Comparison of ENCODE assay signal across 11 cellular contexts in the genomic region with DNA sequence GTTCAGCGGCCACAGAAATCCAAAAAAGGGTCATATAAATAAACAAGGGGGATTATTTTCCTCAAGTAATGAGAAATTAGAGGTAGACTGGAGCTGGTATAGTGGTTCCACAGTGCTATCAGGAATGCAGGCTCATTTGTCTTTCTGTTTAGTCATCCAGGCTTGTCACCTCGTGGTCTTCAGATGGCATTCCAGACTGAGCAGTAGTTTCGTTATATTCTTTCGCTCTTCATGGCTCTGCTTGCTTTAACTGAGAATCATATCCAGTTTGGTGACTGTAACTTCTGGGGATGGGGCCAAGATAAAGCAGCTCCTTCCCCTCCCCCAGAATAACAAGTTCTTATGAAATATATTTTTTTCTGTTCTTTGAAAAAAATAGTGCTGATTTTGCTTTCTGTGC. TPM values are rescaled to one million over a fixed set of nuclear protein-coding genes. Genes with fewer than 3 reads are reported as not detected.
DNase-seq lines count a peak whose midpoint lies in the region; ATAC-seq, FAIRE-seq and TF ChIP-seq lines count a peak whose summit lies in the region.
"Had no signal": no experiment of that assay in that cellular context is flagged by ENCODE, and none has a peak within 500 bp of the region (broad histone marks: within the 10 kb centered on the region; RNA-seq: fewer than 3 reads in every experiment).

No MANE protein-coding gene starts in this region.

- H3K27me3 Mint-ChIP-seq in chondrocyte (ENCODE audit: low read depth): no peaks in the 10 kb centered on the region
- no peaks in the 10 kb centered on the region for H3K27me3 Mint-ChIP-seq in stimulated activated naive CD8-positive, alpha-beta T cell treated with anti-CD3 and anti-CD28 coated beads, Interleukin-15, amount 100 ng/mL, for 72 hours

- H3K4me1 Mint-ChIP-seq in chondrocyte (ENCODE audit: low read depth): peaks cover 49% of the 10 kb centered on the region
- H3K4me1 Mint-ChIP-seq in stimulated activated naive CD8-positive, alpha-beta T cell treated with anti-CD3 and anti-CD28 coated beads, Interleukin-15, amount 100 ng/mL, for 72 hours: peaks cover 34% of the 10 kb centered on the region

- no peak for TF ChIP-seq POLR2A in HepG2 (IDR thresholded peaks at IDR 0.05; ENCODE audit: insufficient read depth in 1 of 2, low read depth in 2 of 2, low read length in 2 of 2)

- CTCF ChIA-PET in HepG2 (lab: Yijun Ruan, JAX; ENCODE audit: low intra/inter-chr PET ratio, low total read pairs): no interaction called here

- no peaks in the 10 kb centered on the region for H4K20me1 ChIP-seq in HepG2 (ENCODE audit: insufficient read depth, low read length)

- no peak overlapping the region for H3K4me2 ChIP-seq in HepG2 (ENCODE audit: low read depth, low read length)

- DNase-seq in AG09319 (ENCODE audit: extremely low read depth, low read depth) (peak; percentile 12), NCI-H226 (peak; percentile 69), chondrocyte (ENCODE audit: low spot score) (no peak), non-pigmented ciliary epithelial cell (ENCODE audit: low read depth) (peak; percentile 68), HepG2 (ENCODE audit: low spot score) (no peak), DMS114 treated with DMSO at 0.1 percent for 48 hours (lab: John Stamatoyannopoulos, UW; ENCODE audit: unreplicated experiment) (no peak)
- DNase-seq in stimulated activated naive CD8-positive, alpha-beta T cell treated with anti-CD3 and anti-CD28 coated beads, Interleukin-15, amount 100 ng/mL, for 72 hours: no peak
- DNase-seq: dorsolateral prefrontal cortex, NCI-H2081 treated with DMSO at 0.1 percent for 48 hours had no signal

- intact Hi-C loops in HepG2 (cut with micrococcal nuclease; ENCODE audit: unreplicated experiment): no loop called here

- H3K9ac ChIP-seq in HepG2 (ENCODE audit: insufficient read depth, low read depth, low read length): no peak overlapping the region

- no TSS peak for BruUV-seq in HepG2 (replicated peaks; lab: Mats Ljungman, UMichigan)

- H3K27ac Mint-ChIP-seq in chondrocyte (ENCODE audit: unreplicated experiment): peak overlapping the region; percentile 98
- H3K27ac Mint-ChIP-seq in stimulated activated naive CD8-positive, alpha-beta T cell treated with anti-CD3 and anti-CD28 coated beads, Interleukin-15, amount 100 ng/mL, for 72 hours: no peak overlapping the region

- no peak for TF ChIP-seq RAD21 in HepG2 (CRISPR knock-in tag; IDR thresholded peaks at IDR 0.05)

- no peak for TF ChIP-seq EP300 in HepG2 (IDR thresholded peaks at IDR 0.05; ENCODE audit: low read depth in 2 of 2, low read length in 2 of 2)
- TF ChIP-seq EP300 in HepG2 (CRISPR knock-in tag; IDR thresholded peaks at IDR 0.05; ENCODE audit: borderline replicate concordance): no peak

- POLR2A ChIA-PET in HepG2 (lab: Yijun Ruan, JAX): no interaction called here

- no peaks in the 10 kb centered on the region for H3K4me1 ChIP-seq in HepG2 (ENCODE audit: insufficient read depth, low read length)

- H3K79me2 ChIP-seq in HepG2 (ENCODE audit: insufficient read depth, low read length): peaks cover 70% of the 10 kb centered on the region

- peaks cover 0 to 6% of the 10 kb centered on the region in 2 experiments; a peak in 3 of 5 replicates for H3K36me3 ChIP-seq in HepG2 (replicated peaks in 1 of 2; ENCODE audit: control insufficient read depth in 1 of 2, insufficient read depth in 2 of 2, low read length in 2 of 2)

- in situ Hi-C loops in HepG2 (cut with HindIII; ENCODE audit: extremely low pct_ligation_motif_present, low pct_unique_long_range_greater_than_20kb): no loop called here

- H3K4me3 Mint-ChIP-seq in chondrocyte (ENCODE audit: unreplicated experiment): peak overlapping the region; percentile 63
- no peak overlapping the region for H3K4me3 Mint-ChIP-seq in stimulated activated naive CD8-positive, alpha-beta T cell treated with anti-CD3 and anti-CD28 coated beads, Interleukin-15, amount 100 ng/mL, for 72 hours

- H3K9me3 Mint-ChIP-seq in chondrocyte (ENCODE audit: low read depth): no peaks in the 10 kb centered on the region
- H3K9me3 Mint-ChIP-seq in stimulated activated naive CD8-positive, alpha-beta T cell treated with anti-CD3 and anti-CD28 coated beads, Interleukin-15, amount 100 ng/mL, for 72 hours: peaks cover 0 to 7% of the 10 kb centered on the region in 2 donors

- TF ChIP-seq CTCF in AG09319 (IDR thresholded peaks at IDR 0.05; ENCODE audit: low read depth, low read length): no peak
- no peak for TF ChIP-seq CTCF in chondrocyte (IDR thresholded peaks at IDR 0.05)
- no peak for TF ChIP-seq CTCF in HepG2 (CRISPR knock-in tag; IDR thresholded peaks at IDR 0.05)

- WGBS in HepG2 (ENCODE audit: low lambda C conversion rate): 91% methylated on average over 4 of the region's 4 CpGs

- H3K9me3 ChIP-seq in HepG2 (ENCODE audit: low read length): no peaks in the 10 kb centered on the region

- H2AFZ ChIP-seq in HepG2 (ENCODE audit: low read length): no peak overlapping the region

- peaks cover 5% of the 10 kb centered on the region for H3K36me3 Mint-ChIP-seq in chondrocyte (ENCODE audit: low read depth)

- FAIRE-seq in HepG2 (lab: Jason Lieb, UNC): no peak
- FAIRE-seq: GM12892 had no signal

- ATAC-seq in HepG2: no peak
- ATAC-seq in GM18907 (IDR thresholded peaks at IDR 0.05; ENCODE audit: unreplicated experiment): no peak
- ATAC-seq in stimulated activated naive CD8-positive, alpha-beta T cell treated with anti-CD3 and anti-CD28 coated beads, Interleukin-15, amount 100 ng/mL, for 72 hours: no peak

- no peak overlapping the region for H3K27ac ChIP-seq in HepG2 (ENCODE audit: extremely low read length, insufficient read depth, low read length)

- no peaks in the 10 kb centered on the region for H3K27me3 ChIP-seq in HepG2 (ENCODE audit: control insufficient read depth in 1 of 2, insufficient read depth in 2 of 2, low read length in 2 of 2)
- H3K27me3 ChIP-seq: dorsolateral prefrontal cortex had no signal

- H3K4me3 ChIP-seq in HepG2 (replicated peaks in 1 of 3; ENCODE audit: insufficient read depth in 1 of 3, low read depth in 2 of 3, low read length in 3 of 3): no peak overlapping the region
- H3K4me3 ChIP-seq: dorsolateral prefrontal cortex had no signal

TF ChIP-seq in HepG2, 621 proteins besides CTCF, POLR2A, EP300 and RAD21 (continues in another document):
- no peak for TF ChIP-seq SP5 (CRISPR knock-in tag; IDR thresholded peaks at IDR 0.05; ENCODE audit: borderline replicate concordance, low read depth)
- no peak for TF ChIP-seq ZNF180 (CRISPR knock-in tag; IDR thresholded peaks at IDR 0.05; ENCODE audit: borderline replicate concordance, low read depth)
- no peak for TF ChIP-seq NR2C2 (CRISPR knock-in tag; IDR thresholded peaks at IDR 0.05; ENCODE audit: borderline replicate concordance)
- TF ChIP-seq TP53 (CRISPR knock-in tag; conservative IDR thresholded peaks at IDR 0.05): no peak
- no peak for TF ChIP-seq NCOA5 (CRISPR knock-in tag; IDR thresholded peaks at IDR 0.05)

RNA-seq across cellular contexts. Expression of a gene that starts 9.5 kb away (rescaled TPM):
- total RNA-seq in chondrocyte: 65.6 to 77.7 TPM (median 76.3 TPM) in 3 replicates
- 26.6 and 29.6 TPM in 2 replicates for total RNA-seq in HepG2 (2016; rRNA removed; fragmentation: Illumina TruSeq; extraction: Trizol)
- 130 and 133 TPM in 2 replicates for total RNA-seq in HepG2 (2016; cell fraction: cytosol; rRNA removed; fragmentation: Illumina TruSeq; extraction: Trizol; ENCODE audit: low read depth)
- 28.0 and 29.0 TPM in 2 replicates for total RNA-seq in HepG2 (2016; cell fraction: insoluble cytoplasmic fraction; rRNA removed; fragmentation: Illumina TruSeq; extraction: Trizol)
- total RNA-seq in HepG2 (2016; cell fraction: membrane; rRNA removed; fragmentation: Illumina TruSeq; extraction: Trizol): 50.5 and 64.6 TPM in 2 replicates
- total RNA-seq in HepG2 (2016; cell fraction: nucleus; rRNA removed; fragmentation: Illumina TruSeq; extraction: Trizol): 30.0 and 30.8 TPM in 2 replicates
- polyA plus RNA-seq in HepG2 (2011; rRNA removed): 24.8 and 28.7 TPM in 2 replicates
- 11.0 and 16.4 TPM in 2 replicates for polyA plus RNA-seq in HepG2 (2011; cell fraction: cytosol; rRNA removed)
- polyA plus RNA-seq in HepG2 (2011; cell fraction: nucleus; rRNA removed): 33.1 and 34.3 TPM in 2 replicates
- 14.4 and 16.4 TPM in 2 replicates for polyA plus RNA-seq in HepG2 (2012)
- 0.88 and 1.3 TPM in 2 replicates for polyA plus RNA-seq in HepG2 (2016; cell fraction: cytosol; fragmentation: Illumina TruSeq; extraction: Trizol; ENCODE audit: low read depth)
- polyA plus RNA-seq in HepG2 (2016; cell fraction: insoluble cytoplasmic fraction; fragmentation: Illumina TruSeq; extraction: Trizol; ENCODE audit: low read depth): 17.6 and 18.3 TPM in 2 replicates
- polyA plus RNA-seq in HepG2 (2016; cell fraction: membrane; fragmentation: Illumina TruSeq; extraction: Trizol; ENCODE audit: low read depth): 5.8 and 6.9 TPM in 2 replicates
- polyA plus RNA-seq in HepG2 (2016; cell fraction: nucleus; fragmentation: Illumina TruSeq; extraction: Trizol; ENCODE audit: insufficient read depth, low read depth): 35.0 and 37.6 TPM in 2 replicates
- 31.3 and 58.8 TPM in 2 replicates for polyA minus RNA-seq in HepG2 (2011; rRNA and poly(A)+ RNA removed; ENCODE audit: low replicate concordance)
- polyA minus RNA-seq in HepG2 (2011; cell fraction: cytosol; rRNA and poly(A)+ RNA removed): 24.5 and 30.5 TPM in 2 replicates
- polyA minus RNA-seq in HepG2 (2011; cell fraction: nucleus; rRNA and poly(A)+ RNA removed): 62.4 and 73.8 TPM in 2 replicates

RNA-seq across cellular contexts. Expression of a gene that starts 9.6 kb away (rescaled TPM):
- total RNA-seq in chondrocyte (28.0 to 32.6 TPM (median 29.7 TPM) in 3 replicates), HepG2 (2016; rRNA removed; fragmentation: Illumina TruSeq; extraction: Trizol) (29.4 and 31.2 TPM in 2 replicates)
- 9.3 and 10.7 TPM in 2 replicates for total RNA-seq in HepG2 (2016; cell fraction: cytosol; rRNA removed; fragmentation: Illumina TruSeq; extraction: Trizol; ENCODE audit: low read depth)
- total RNA-seq in HepG2 (2016; cell fraction: insoluble cytoplasmic fraction; rRNA removed; fragmentation: Illumina TruSeq; extraction: Trizol): 32.5 and 32.9 TPM in 2 replicates
- total RNA-seq in HepG2 (2016; cell fraction: membrane; rRNA removed; fragmentation: Illumina TruSeq; extraction: Trizol): 16.8 and 17.7 TPM in 2 replicates
- total RNA-seq in HepG2 (2016; cell fraction: nucleus; rRNA removed; fragmentation: Illumina TruSeq; extraction: Trizol): 34.8 and 48.4 TPM in 2 replicates
- 23.4 and 37.7 TPM in 2 replicates for polyA plus RNA-seq in HepG2 (2011; rRNA removed)
- 9.9 and 15.5 TPM in 2 replicates for polyA plus RNA-seq in HepG2 (2011; cell fraction: cytosol; rRNA removed)
- 33.6 and 34.0 TPM in 2 replicates for polyA plus RNA-seq in HepG2 (2011; cell fraction: nucleus; rRNA removed)
- 14.7 and 18.8 TPM in 2 replicates for polyA plus RNA-seq in HepG2 (2012)
- polyA plus RNA-seq in HepG2 (2016; cell fraction: cytosol; fragmentation: Illumina TruSeq; extraction: Trizol; ENCODE audit: low read depth): 1.3 TPM in 2 replicates
- 22.8 and 25.0 TPM in 2 replicates for polyA plus RNA-seq in HepG2 (2016; cell fraction: insoluble cytoplasmic fraction; fragmentation: Illumina TruSeq; extraction: Trizol; ENCODE audit: low read depth)
- 5.0 and 5.4 TPM in 2 replicates for polyA plus RNA-seq in HepG2 (2016; cell fraction: membrane; fragmentation: Illumina TruSeq; extraction: Trizol; ENCODE audit: low read depth)
- polyA plus RNA-seq in HepG2 (2016; cell fraction: nucleus; fragmentation: Illumina TruSeq; extraction: Trizol; ENCODE audit: insufficient read depth, low read depth): 45.3 and 51.0 TPM in 2 replicates
- polyA minus RNA-seq in HepG2 (2011; rRNA and poly(A)+ RNA removed; ENCODE audit: low replicate concordance): 63.6 and 109 TPM in 2 replicates
- polyA minus RNA-seq in HepG2 (2011; cell fraction: cytosol; rRNA and poly(A)+ RNA removed): 9.4 and 13.5 TPM in 2 replicates
- 99.1 and 114 TPM in 2 replicates for polyA minus RNA-seq in HepG2 (2011; cell fraction: nucleus; rRNA and poly(A)+ RNA removed)

Comparison
In these comparisons a context has a peak if more than half of its experiments do, and no peak if none do; other contexts are left out.
1. DNase-seq: peak in AG09319 (single experiment), NCI-H226 (single experiment) and non-pigmented ciliary epithelial cell (single experiment); none in chondrocyte (single experiment), HepG2 (single experiment), DMS114 treated with DMSO at 0.1 percent for 48 hours (single experiment) and stimulated activated naive CD8-positive, alpha-beta T cell treated with anti-CD3 and anti-CD28 coated beads, Interleukin-15, amount 100 ng/mL, for 72 hours (0 of 2).